In the genomic region with DNA sequence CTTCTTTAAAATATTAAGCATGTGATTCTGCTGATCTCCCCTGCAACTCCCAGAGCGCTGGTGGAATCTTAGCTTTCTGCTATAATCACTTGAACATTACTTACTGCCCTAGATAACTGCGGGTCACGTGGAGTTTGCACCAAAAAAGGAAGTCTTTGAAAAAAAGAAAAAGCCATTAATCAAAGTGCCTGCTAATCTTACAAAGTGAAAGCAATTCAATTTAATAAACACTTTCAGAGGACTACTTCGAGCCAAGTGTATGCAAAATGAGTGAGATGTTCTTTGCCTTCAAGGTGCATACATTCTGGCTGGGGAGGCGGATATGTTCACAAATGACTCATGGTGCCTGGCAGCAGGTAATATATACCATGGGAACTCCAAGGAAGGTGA, we compare ENCODE assay signal across 8 cellular contexts.
DNase-seq lines count a peak whose midpoint lies in the region; ATAC-seq and TF ChIP-seq lines count a peak whose summit lies in the region.

No MANE protein-coding gene starts in this region.

- no peak overlapping the region for H2BK120ac ChIP-seq in mesendoderm (ENCODE audit: low read depth, low read length)

- TF ChIP-seq CTCF in A673 (conservative IDR thresholded peaks at IDR 0.05; ENCODE audit: low read depth, low read length) (no peak), brain microvascular endothelial cell (IDR thresholded peaks at IDR 0.05; ENCODE audit: low read depth, low read length, missing control alignments) (no peak)

- no peak overlapping the region for H2AK5ac ChIP-seq in mesendoderm (ENCODE audit: low read length)

- intact Hi-C loops in A673 (cut with micrococcal nuclease; ENCODE audit: unreplicated experiment): loop anchor here (5.0 kb wide), 1 partner anchor 191 kb away; no protein-coding TSS in a partner anchor

- H3K4me3 ChIP-seq in A673 (ENCODE audit: low read depth, low read length, poor library complexity, severe bottlenecking): peak overlapping the region; percentile 52
- peak overlapping the region; percentile 61 for H3K4me3 ChIP-seq in brain microvascular endothelial cell (ENCODE audit: low read depth, low read length)
- no peak overlapping the region for H3K4me3 ChIP-seq in mesendoderm (ENCODE audit: low read length)

- no peaks in the 10 kb centered on the region for H3K9me3 ChIP-seq in A673 (ENCODE audit: low read depth, low read length, poor library complexity, severe bottlenecking)

- no peak overlapping the region for H3K23ac ChIP-seq in mesendoderm (ENCODE audit: low read length)

- CTCF ChIA-PET in A673 (lab: Charles Lee): no interaction called here

- H3K4me1 ChIP-seq in A673 (ENCODE audit: insufficient read depth, low read length, poor library complexity, severe bottlenecking) (peaks cover 20% of the 10 kb centered on the region), mesendoderm (ENCODE audit: control insufficient read depth, low read depth, low read length) (peaks cover 6% of the 10 kb centered on the region)

- H3K4ac ChIP-seq in mesendoderm (ENCODE audit: low read depth, low read length): no peak overlapping the region

- ATAC-seq in HG02885 (IDR thresholded peaks at IDR 0.05; ENCODE audit: poor library complexity, unreplicated experiment) (peak; percentile 13), GM18873 (IDR thresholded peaks at IDR 0.05; ENCODE audit: low FRiP score, unreplicated experiment) (no peak)

- no peak overlapping the region for H4K5ac ChIP-seq in mesendoderm (ENCODE audit: low read length)

- POLR2A ChIA-PET in A673 (lab: Charles Lee; ENCODE audit: low non-redundant PET): interaction anchor here (0.7 kb wide), 1 partner anchor 50 kb away, joined by 4 read pairs; no protein-coding TSS in a partner anchor

- in situ Hi-C loops in brain microvascular endothelial cell (cut with HindIII; ENCODE audit: low pct_ligation_motif_present, low sequenced_read_pairs): no loop called here

- H3K56ac ChIP-seq in mesendoderm (ENCODE audit: low read length): peak overlapping the region; percentile 79

- no peaks in the 10 kb centered on the region for H3K79me1 ChIP-seq in mesendoderm (ENCODE audit: low read length)

- H3K4me2 ChIP-seq in mesendoderm (ENCODE audit: low read length): peak overlapping the region; percentile 23

- no peak overlapping the region for H4K8ac ChIP-seq in mesendoderm (ENCODE audit: low read depth, low read length)

- no CpG with 5 or more reads among the region's 5 CpGs for WGBS in mesendoderm (ENCODE audit: extremely low coverage, insufficient coverage, low lambda C conversion rate)

- H3K36me3 ChIP-seq in A673 (ENCODE audit: insufficient read depth, low read length, poor library complexity, severe bottlenecking) (no peaks in the 10 kb centered on the region), brain microvascular endothelial cell (replicated peaks) (no peaks in the 10 kb centered on the region), mesendoderm (ENCODE audit: control insufficient read depth, insufficient read depth, low read length) (no peaks in the 10 kb centered on the region)

- H3K27me3 ChIP-seq in A673 (replicated peaks; ENCODE audit: insufficient read depth, low read depth, low read length, poor library complexity) (no peaks in the 10 kb centered on the region), brain microvascular endothelial cell (replicated peaks) (no peaks in the 10 kb centered on the region), mesendoderm (ENCODE audit: insufficient read depth, low read length, poor library complexity) (no peaks in the 10 kb centered on the region)

- BruUV-seq in A673 (replicated peaks; lab: Mats Ljungman, UMichigan): no TSS peak

- peak overlapping the region; percentile 30 for H3K9ac ChIP-seq in mesendoderm (ENCODE audit: low read length)

- H2BK15ac ChIP-seq in mesendoderm (replicated peaks; ENCODE audit: low read depth): no peak overlapping the region

- H3K18ac ChIP-seq in mesendoderm (ENCODE audit: low read length): peak overlapping the region; percentile 52

- H3K27ac ChIP-seq in A673 (ENCODE audit: low read depth, low read length, poor library complexity, severe bottlenecking) (peak overlapping the region; percentile 61), brain microvascular endothelial cell (no peak overlapping the region), mesendoderm (ENCODE audit: low read depth, low read length) (no peak overlapping the region)

- no peak for DNase-seq in A673 (ENCODE audit: low spot score)
- DNase-seq in brain microvascular endothelial cell: no peak
- DNase-seq in mesendoderm: peak; percentile 26
- DNase-seq in NCI-H2107 (lab: John Stamatoyannopoulos, UW): no peak
- DNase-seq in mesenteric fat pad (ENCODE audit: low spot score): no peak
- DNase-seq in NCI-H1105 treated with DMSO at 0.1 percent for 48 hours (lab: John Stamatoyannopoulos, UW): no peak

- no peaks in the 10 kb centered on the region for H3K79me2 ChIP-seq in mesendoderm (ENCODE audit: control insufficient read depth, insufficient read depth, low read length)

- H2BK5ac ChIP-seq in mesendoderm (ENCODE audit: low read length): no peak overlapping the region
